ENCODE assay signal across 8 cellular contexts in genomic region chr6:52416629-52417151, GRCh38. TPM values are rescaled to one million over a fixed set of nuclear protein-coding genes. Genes with fewer than 3 reads are reported as not detected.
DNase-seq lines count a peak whose midpoint lies in the region; ATAC-seq and TF ChIP-seq lines count a peak whose summit lies in the region.

No MANE protein-coding gene starts in this region.

- no CpG with 5 or more reads among the region's 1 CpG for WGBS in mesenchymal stem cell

- H3K27ac ChIP-seq in Panc1 (ENCODE audit: low read length), result peak overlapping the region; percentile 52; the same call in 1 of the 2 replicates
- peak overlapping the region; percentile 74 for H3K27ac ChIP-seq in mesenchymal stem cell (ENCODE audit: low read length, poor library complexity, severe bottlenecking)

- no peaks in the 10 kb centered on the region for H3K36me3 Mint-ChIP-seq in activated naive CD4-positive, alpha-beta T cell treated with anti-CD3 and anti-CD28 coated beads, Interleukin-2, amount 50 U/mL, for 72 hours

- peaks cover 4% of the 10 kb centered on the region for H3K79me1 ChIP-seq in mesenchymal stem cell (replicated peaks; ENCODE audit: low read length, poor library complexity, severe bottlenecking)

- peaks cover 31% of the 10 kb centered on the region for H3K4me1 ChIP-seq in Panc1 (ENCODE audit: control insufficient read depth, insufficient read depth, low read length)
- H3K4me1 ChIP-seq in mesenchymal stem cell (ENCODE audit: control insufficient read depth, insufficient read depth, low read depth, low read length), result peaks cover 7% of the 10 kb centered on the region

- H3K27me3 ChIP-seq in Panc1 (ENCODE audit: control insufficient read depth, insufficient read depth, low read length) (no peaks in the 10 kb centered on the region), mesenchymal stem cell (ENCODE audit: control insufficient read depth in 1 of 2, insufficient read depth in 1 of 2, low read length in 2 of 2) (no peaks in the 10 kb centered on the region)

- no peak overlapping the region for H3K4me3 ChIP-seq in Panc1 (ENCODE audit: low read depth in 2 of 2, low read length in 2 of 2)
- H3K4me3 ChIP-seq in mesenchymal stem cell (ENCODE audit: insufficient read depth in 1 of 2, low read depth in 1 of 2, low read length in 2 of 2), result no peak overlapping the region

- H3K36me3 ChIP-seq in Panc1 (ENCODE audit: control insufficient read depth, insufficient read depth, low read length) (no peaks in the 10 kb centered on the region), mesenchymal stem cell (ENCODE audit: control insufficient read depth in 1 of 2, insufficient read depth in 2 of 2, low read depth in 1 of 2, low read length in 2 of 2) (no peaks in the 10 kb centered on the region)

- no peak overlapping the region for H4K8ac ChIP-seq in mesenchymal stem cell (ENCODE audit: low read length)

- POLR2A ChIA-PET in Panc1 (lab: Charles Lee), result no interaction called here

- DNase-seq in activated naive CD4-positive, alpha-beta T cell treated with anti-CD3 and anti-CD28 coated beads, Interleukin-2, amount 50 U/mL, for 72 hours (ENCODE audit: low spot score in 2 of 2), result peak in 1 of 2 donors; percentile 70
- no peak for DNase-seq in activated naive CD4-positive, alpha-beta T cell treated with Interleukin-2 at 50 U/mL for 16 hours
- DNase-seq in LHCN-M2 (ENCODE audit: low read depth) (peak; percentile 92), Panc1 (ENCODE audit: low read depth, low spot score) (no peak), dermis blood vessel endothelial cell (peak; percentile 85), mesenchymal stem cell (peak; percentile 79), sciatic nerve (ENCODE audit: low spot score) (no peak)

- H2BK15ac ChIP-seq in mesenchymal stem cell (ENCODE audit: low read depth, poor library complexity, severe bottlenecking), result no peak overlapping the region

- H3K9ac ChIP-seq in mesenchymal stem cell (ENCODE audit: low read length), result peak overlapping the region; percentile 76

- H3K27ac Mint-ChIP-seq in activated naive CD4-positive, alpha-beta T cell treated with anti-CD3 and anti-CD28 coated beads, Interleukin-2, amount 50 U/mL, for 72 hours, result peak overlapping the region in 1 of 2 donors; percentile 78

- no peak overlapping the region for H4K91ac ChIP-seq in mesenchymal stem cell (ENCODE audit: low read length)

- H2AFZ ChIP-seq in mesenchymal stem cell (ENCODE audit: low read depth, low read length), result no peak overlapping the region

- in situ Hi-C loops in Panc1 (cut with HindIII; ENCODE audit: low pct_unique_long_range_greater_than_20kb, low sequenced_read_pairs), result no loop called here

- H2BK12ac ChIP-seq in mesenchymal stem cell (ENCODE audit: low read length in 2 of 2), result peak overlapping the region in 1 of 2 experiments; percentile 80

- H3K4me2 ChIP-seq in mesenchymal stem cell (ENCODE audit: low read length, poor library complexity, severe bottlenecking), result no peak overlapping the region

- peak; percentile 86 for TF ChIP-seq CTCF in Panc1 (IDR thresholded peaks at IDR 0.05)

- no peaks in the 10 kb centered on the region for H3K9me3 ChIP-seq in Panc1 (ENCODE audit: control insufficient read depth, insufficient read depth, low read depth, low read length)
- H3K9me3 ChIP-seq in mesenchymal stem cell (ENCODE audit: control insufficient read depth, low read length), result no peaks in the 10 kb centered on the region

- ATAC-seq in activated naive CD4-positive, alpha-beta T cell treated with anti-CD3 and anti-CD28 coated beads, Interleukin-2, amount 50 U/mL, for 72 hours, result peak; percentile 12 to 22
- ATAC-seq in Panc1 (peak; percentile 14; the same call in 1 of the 2 replicates), sciatic nerve (no peak), GM19035 (IDR thresholded peaks at IDR 0.05; ENCODE audit: unreplicated experiment) (no peak)

- CTCF ChIA-PET in Panc1 (lab: Charles Lee), result interaction anchor here (1.0 to 1.7 kb wide), 2 partner anchors 9 to 160 kb away, joined by 3 to 8 read pairs; partner anchors contain the start of gene TRAM2

- H2AK5ac ChIP-seq in mesenchymal stem cell (ENCODE audit: low read length, severe bottlenecking), result peak overlapping the region; percentile 57

- H3K18ac ChIP-seq in mesenchymal stem cell (ENCODE audit: low read depth in 1 of 2, low read length in 2 of 2), result no peak overlapping the region

- no peak overlapping the region for H3K14ac ChIP-seq in mesenchymal stem cell (ENCODE audit: low read length in 2 of 2)

- H2BK120ac ChIP-seq in mesenchymal stem cell (ENCODE audit: low read depth, low read length), result no peak overlapping the region

- H3K23ac ChIP-seq in mesenchymal stem cell (ENCODE audit: low read length in 2 of 2), result no peak overlapping the region

- H3K4ac ChIP-seq in mesenchymal stem cell (ENCODE audit: low read depth in 1 of 2, low read length in 2 of 2), result peak overlapping the region in 1 of 2 experiments; percentile 45

- H2BK5ac ChIP-seq in mesenchymal stem cell (ENCODE audit: low read depth, low read length, poor library complexity, severe bottlenecking), result no peak overlapping the region

- no peaks in the 10 kb centered on the region for H3K9me3 Mint-ChIP-seq in activated naive CD4-positive, alpha-beta T cell treated with anti-CD3 and anti-CD28 coated beads, Interleukin-2, amount 50 U/mL, for 72 hours

- intact Hi-C loops in Panc1 (cut with micrococcal nuclease; ENCODE audit: unreplicated experiment) (loop anchor here (1.0 to 5.0 kb wide), 4 partner anchors 81 to 247 kb away; partner anchors contain the start of gene TRAM2), sciatic nerve (cut with DNase I) (loop anchor here (2.0 kb wide), 1 partner anchor 246 kb away; no protein-coding TSS in a partner anchor)

- no TSS peak for BruUV-seq in Panc1 (replicated peaks; lab: Mats Ljungman, UMichigan)

RNA-seq across cellular contexts. Expression of gene EFHC1, which starts 3.5 kb away (rescaled TPM):
- total RNA-seq in activated naive CD4-positive, alpha-beta T cell treated with anti-CD3 and anti-CD28 coated beads, Interleukin-2, amount 50 U/mL, for 72 hours, result 1 to 10 TPM; 4.4 to 6.4 TPM
- total RNA-seq in LHCN-M2 (2014; rRNA removed) (31.8 and 41.9 TPM in 2 replicates), Panc1 (2021; ENCODE audit: unreplicated experiment) (24.6 TPM), dermis blood vessel endothelial cell (9.9 and 11.3 TPM in 2 replicates), sciatic nerve (38.7 TPM)
- 15.5 TPM for polyA plus RNA-seq in LHCN-M2 (2012)
- 17.6 TPM for polyA plus RNA-seq in Panc1 (2012; ENCODE audit: insufficient read length)
- polyA plus RNA-seq in mesenchymal stem cell (2013, experiment 1 of 2), result 12.4 TPM
- 12.0 TPM for polyA plus RNA-seq in mesenchymal stem cell (2013, experiment 2 of 2)

RNA-seq across cellular contexts. Expression of gene PAQR8, which starts 54.7 kb away (rescaled TPM):
- 10 to 100 TPM in 1 of 2 donors, 1 to 10 TPM in 1; 8.0 to 11.4 TPM for total RNA-seq in activated naive CD4-positive, alpha-beta T cell treated with anti-CD3 and anti-CD28 coated beads, Interleukin-2, amount 50 U/mL, for 72 hours
- total RNA-seq in LHCN-M2 (2014; rRNA removed) (7.2 and 9.2 TPM in 2 replicates), Panc1 (2021; ENCODE audit: unreplicated experiment) (3.6 TPM), dermis blood vessel endothelial cell (12.4 and 19.4 TPM in 2 replicates), sciatic nerve (24.3 TPM)
- 2.2 TPM for polyA plus RNA-seq in LHCN-M2 (2012)
- 2.3 TPM for polyA plus RNA-seq in Panc1 (2012; ENCODE audit: insufficient read length)
- 2.3 TPM for polyA plus RNA-seq in mesenchymal stem cell (2013, experiment 1 of 2)
- 2.4 TPM for polyA plus RNA-seq in mesenchymal stem cell (2013, experiment 2 of 2)

Comparison
In these comparisons a context has a peak if more than half of its experiments do, and no peak if none do; other contexts are left out.
1. ATAC-seq: peak in activated naive CD4-positive, alpha-beta T cell treated with anti-CD3 and anti-CD28 coated beads, Interleukin-2, amount 50 U/mL, for 72 hours (2 of 2) and Panc1 (single experiment); none in sciatic nerve (single experiment) and GM19035 (single experiment).
2. DNase-seq: peak in LHCN-M2 (single experiment), dermis blood vessel endothelial cell (single experiment) and mesenchymal stem cell (single experiment); none in activated naive CD4-positive, alpha-beta T cell treated with Interleukin-2 at 50 U/mL for 16 hours (single experiment), Panc1 (single experiment) and sciatic nerve (single experiment).